1 cellular context compared by ENCODE assay signal in genomic region chr11:119368121-119369034, GRCh38.
TF ChIP-seq lines count a peak whose summit lies in the region.

No MANE protein-coding gene starts in this region.

TF ChIP-seq in HepG2, 621 proteins besides CTCF, POLR2A, EP300 and RAD21 (continued from another document and continues in another):
- TF ChIP-seq ARID4A (CRISPR knock-in tag; IDR thresholded peaks at IDR 0.05; ENCODE audit: borderline replicate concordance), result peak; percentile 86
- TF ChIP-seq ZNF142 (CRISPR knock-in tag; IDR thresholded peaks at IDR 0.05), result peak; percentile 75; the same call in 1 of the 2 replicates
- TF ChIP-seq MAZ (IDR thresholded peaks at IDR 0.05; ENCODE audit: borderline replicate concordance, low read depth, low read length), result no peak
- no peak for TF ChIP-seq MAZ (CRISPR knock-in tag; IDR thresholded peaks at IDR 0.05; ENCODE audit: low read depth)
- TF ChIP-seq SOX13 (IDR thresholded peaks at IDR 0.05), result no peak
- TF ChIP-seq SOX13 (CRISPR knock-in tag; conservative IDR thresholded peaks at IDR 0.05 in 1 of 2, IDR thresholded peaks at IDR 0.05 in 1 of 2), result peak in 1 of 2 experiments; percentile 56; a peak in 1 of 4 replicates
- TF ChIP-seq FOXO4 (CRISPR knock-in tag; conservative IDR thresholded peaks at IDR 0.05), result no peak
- no peak for TF ChIP-seq FOXK2 (IDR thresholded peaks at IDR 0.05)
- TF ChIP-seq ZSCAN30 (CRISPR knock-in tag; IDR thresholded peaks at IDR 0.05), result no peak
- TF ChIP-seq TOE1 (CRISPR knock-in tag; IDR thresholded peaks at IDR 0.05), result peak; percentile 84; the same call in 1 of the 2 replicates
- TF ChIP-seq HDAC1 (CRISPR knock-in tag; IDR thresholded peaks at IDR 0.05), result peak; percentile 93
- no peak for TF ChIP-seq ZNF768 (CRISPR knock-in tag; IDR thresholded peaks at IDR 0.05)
- peak; percentile 42; the same call in 1 of the 2 replicates for TF ChIP-seq MXD4 (CRISPR knock-in tag; IDR thresholded peaks at IDR 0.05)
- TF ChIP-seq RNF219 (CRISPR knock-in tag; IDR thresholded peaks at IDR 0.05), result no peak
- no peak for TF ChIP-seq NCOA5 (CRISPR knock-in tag; IDR thresholded peaks at IDR 0.05)
- TF ChIP-seq REST (IDR thresholded peaks at IDR 0.05; ENCODE audit: borderline replicate concordance in 1 of 2, low read depth in 1 of 2, low read length in 2 of 2), result no peak
- no peak for TF ChIP-seq ZNF660 (CRISPR knock-in tag; IDR thresholded peaks at IDR 0.05; ENCODE audit: borderline replicate concordance, low read depth)
- TF ChIP-seq TFDP1 (CRISPR knock-in tag; IDR thresholded peaks at IDR 0.05; ENCODE audit: borderline replicate concordance), result no peak; the same call in 1 of the 2 replicates
- no peak for TF ChIP-seq ZNF567 (CRISPR knock-in tag; IDR thresholded peaks at IDR 0.05; ENCODE audit: borderline replicate concordance)
- no peak for TF ChIP-seq DNMT1 (CRISPR knock-in tag; IDR thresholded peaks at IDR 0.05)
- TF ChIP-seq SYNCRIP (IDR thresholded peaks at IDR 0.05; ENCODE audit: insufficient read depth, low read depth, low read length), result no peak
- peak; percentile 72 for TF ChIP-seq MIER3 (CRISPR knock-in tag; IDR thresholded peaks at IDR 0.05; ENCODE audit: borderline replicate concordance)
- peak; percentile 20 for TF ChIP-seq MED8 (CRISPR knock-in tag; IDR thresholded peaks at IDR 0.05; ENCODE audit: insufficient replicate concordance)
- no peak for TF ChIP-seq E2F5 (CRISPR knock-in tag; conservative IDR thresholded peaks at IDR 0.05)
- no peak for TF ChIP-seq ZMYM3 (CRISPR knock-in tag; IDR thresholded peaks at IDR 0.05)
- peak; percentile 60 for TF ChIP-seq NR2F2 (IDR thresholded peaks at IDR 0.05; ENCODE audit: borderline replicate concordance, low read depth)
- no peak for TF ChIP-seq SIX1 (CRISPR knock-in tag; IDR thresholded peaks at IDR 0.05; ENCODE audit: borderline replicate concordance)
- TF ChIP-seq STAT6 (CRISPR knock-in tag; IDR thresholded peaks at IDR 0.05; ENCODE audit: borderline replicate concordance), result peak; percentile 91; the same call in 1 of the 2 replicates
- no peak for TF ChIP-seq ZNF879 (CRISPR knock-in tag; IDR thresholded peaks at IDR 0.05)
- peak; percentile 85 for TF ChIP-seq HDAC2 (CRISPR knock-in tag; IDR thresholded peaks at IDR 0.05)
- TF ChIP-seq MLLT10 (CRISPR knock-in tag; IDR thresholded peaks at IDR 0.05), result no peak
- no peak for TF ChIP-seq NKX3-1 (CRISPR knock-in tag; IDR thresholded peaks at IDR 0.05)
- no peak for TF ChIP-seq ATF1 (CRISPR knock-in tag; IDR thresholded peaks at IDR 0.05)
- peak; percentile 90 for TF ChIP-seq MAFF (IDR thresholded peaks at IDR 0.05; ENCODE audit: low read depth, low read length)
- TF ChIP-seq SMARCE1 (IDR thresholded peaks at IDR 0.05; ENCODE audit: borderline replicate concordance), result no peak
- TF ChIP-seq ZNF776 (CRISPR knock-in tag; IDR thresholded peaks at IDR 0.05), result 0 out of 2 replicates have a peak, but pooled peaks have one; percentile 25
- TF ChIP-seq ZNF138 (CRISPR knock-in tag; IDR thresholded peaks at IDR 0.05; ENCODE audit: low read depth), result no peak
